In genomic region chr12:5258498-5258897, GRCh38 we compare ENCODE assay signal across 13 cellular contexts.
DNase-seq lines count a peak whose midpoint lies in the region; ATAC-seq and TF ChIP-seq lines count a peak whose summit lies in the region.
"Had no signal": no experiment of that assay in that cellular context is flagged by ENCODE, and none has a peak within 500 bp of the region (broad histone marks: within the 10 kb centered on the region; RNA-seq: fewer than 3 reads in every experiment).

No MANE protein-coding gene starts in this region.

- H3K36me3 Mint-ChIP-seq in activated CD4-positive, alpha-beta T cell treated with anti-CD3 and anti-CD28 coated beads for 36 hours (ENCODE audit: low read depth), result no peaks in the 10 kb centered on the region

- H3K27me3 ChIP-seq in left ventricle myocardium inferior (ENCODE audit: low read depth) (peaks cover 37% of the 10 kb centered on the region), aorta (ENCODE audit: control insufficient read depth in 1 of 2, insufficient read depth in 2 of 2, low read length in 1 of 2) (no peaks in the 10 kb centered on the region)

- peak; percentile 19 for ATAC-seq in left ventricle myocardium superior
- ATAC-seq in aorta (ENCODE audit: low FRiP score), result peak; percentile 83
- no peak for ATAC-seq in activated CD4-positive, alpha-beta T cell treated with anti-CD3 and anti-CD28 coated beads for 36 hours
- ATAC-seq: activated CD8-positive, alpha-beta T cell treated with anti-CD3 and anti-CD28 coated beads for 36 hours had no signal

- H3K27ac Mint-ChIP-seq in activated CD4-positive, alpha-beta T cell treated with anti-CD3 and anti-CD28 coated beads for 36 hours, result no peak overlapping the region
- H3K27ac Mint-ChIP-seq: activated CD8-positive, alpha-beta T cell treated with anti-CD3 and anti-CD28 coated beads for 36 hours; IgD-negative memory B cell had no signal

- peaks cover 7% of the 10 kb centered on the region for H3K27me3 Mint-ChIP-seq in activated CD4-positive, alpha-beta T cell treated with anti-CD3 and anti-CD28 coated beads for 36 hours

- intact Hi-C loops in left ventricle myocardium superior (cut with micrococcal nuclease) (no loop called here), left ventricle myocardium inferior (cut with micrococcal nuclease) (no loop called here), aorta (cut with DNase I) (no loop called here)
- intact Hi-C loops in activated CD4-positive, alpha-beta T cell treated with anti-CD3 and anti-CD28 coated beads for 36 hours (cut with DNase I, micrococcal nuclease), result no loop called here

- TF ChIP-seq CTCF in left ventricle myocardium inferior (IDR thresholded peaks at IDR 0.05; ENCODE audit: borderline replicate concordance) (no peak), foreskin fibroblast (IDR thresholded peaks at IDR 0.05; ENCODE audit: low read depth, low read length) (no peak)

- 63 to 77% methylated on average over 3 of the region's 3 CpGs for WGBS in aorta, 2 donors

- no peaks in the 10 kb centered on the region for H3K4me1 Mint-ChIP-seq in activated CD4-positive, alpha-beta T cell treated with anti-CD3 and anti-CD28 coated beads for 36 hours
- H3K4me1 Mint-ChIP-seq: IgD-negative memory B cell had no signal

- H3K4me3 ChIP-seq in left ventricle myocardium inferior (no peak overlapping the region), foreskin fibroblast (ENCODE audit: low read depth in 1 of 2, low read length in 2 of 2) (no peak overlapping the region), aorta (ENCODE audit: low read length in 2 of 2) (no peak overlapping the region)
- H3K4me3 ChIP-seq: thoracic aorta had no signal

- no peaks in the 10 kb centered on the region for H3K9me3 Mint-ChIP-seq in activated CD4-positive, alpha-beta T cell treated with anti-CD3 and anti-CD28 coated beads for 36 hours (ENCODE audit: low read depth)
- H3K9me3 Mint-ChIP-seq: activated CD8-positive, alpha-beta T cell treated with anti-CD3 and anti-CD28 coated beads for 36 hours; IgD-negative memory B cell had no signal

- no peaks in the 10 kb centered on the region for H3K9me3 ChIP-seq in left ventricle myocardium inferior (replicated peaks)
- no peaks in the 10 kb centered on the region for H3K9me3 ChIP-seq in aorta (ENCODE audit: control insufficient read depth, low read length)
- H3K9me3 ChIP-seq: thoracic aorta had no signal

- POLR2A ChIA-PET in activated CD4-positive, alpha-beta T cell treated with anti-CD3 and anti-CD28 coated beads for 36 hours (lab: Charles Lee), result no interaction called here

- H3K27ac ChIP-seq in left ventricle myocardium inferior (replicated peaks) (no peak overlapping the region), aorta (ENCODE audit: low read depth in 1 of 2, low read length in 2 of 2) (no peak overlapping the region)
- H3K27ac ChIP-seq: thoracic aorta had no signal

- CTCF ChIA-PET in activated CD4-positive, alpha-beta T cell treated with anti-CD3 and anti-CD28 coated beads for 36 hours (lab: Charles Lee), result no interaction called here

- H3K36me3 ChIP-seq in left ventricle myocardium inferior (no peaks in the 10 kb centered on the region), aorta (ENCODE audit: control insufficient read depth in 1 of 2, insufficient read depth in 2 of 2, low read length in 1 of 2) (no peaks in the 10 kb centered on the region)
- H3K36me3 ChIP-seq: thoracic aorta had no signal

- DNase-seq in left ventricle myocardium superior, result no peak
- DNase-seq in left ventricle myocardium inferior, result no peak
- peak; percentile 1 for DNase-seq in RKO (ENCODE audit: low spot score)
- peak; percentile 25 to 41 for DNase-seq in foreskin fibroblast
- peak in 1 of 2 donors; percentile 62 for DNase-seq in aorta
- no peak for DNase-seq in HCEC 1CT
- no peak for DNase-seq in activated CD4-positive, alpha-beta T cell treated with anti-CD3 and anti-CD28 coated beads for 36 hours
- DNase-seq in Ammon's horn (ENCODE audit: low spot score), result no peak
- DNase-seq: activated CD8-positive, alpha-beta T cell treated with anti-CD3 and anti-CD28 coated beads for 36 hours; activated effector memory CD4-positive, alpha-beta T cell treated with Interleukin-2 at 50 U/mL for 16 hours; kidney glomerular epithelial cell had no signal

- H3K4me3 Mint-ChIP-seq in activated CD4-positive, alpha-beta T cell treated with anti-CD3 and anti-CD28 coated beads for 36 hours, result no peak overlapping the region
- H3K4me3 Mint-ChIP-seq: activated CD8-positive, alpha-beta T cell treated with anti-CD3 and anti-CD28 coated beads for 36 hours; IgD-negative memory B cell had no signal

- H3K4me1 ChIP-seq in left ventricle myocardium inferior (no peaks in the 10 kb centered on the region), aorta (ENCODE audit: control insufficient read depth in 1 of 2, insufficient read depth in 2 of 2, low read length in 2 of 2) (peaks cover 0 to 2% of the 10 kb centered on the region in 2 donors)

Comparison
In these comparisons a context has a peak if more than half of its experiments do, and no peak if none do; other contexts are left out.
1. DNase-seq: peak in RKO (single experiment) and foreskin fibroblast (2 of 2); none in left ventricle myocardium superior (single experiment), left ventricle myocardium inferior (single experiment), HCEC 1CT (single experiment), activated CD4-positive, alpha-beta T cell treated with anti-CD3 and anti-CD28 coated beads for 36 hours (single experiment) and Ammon's horn (single experiment).